In genomic region chr4:150931796-150932195, GRCh38 we compare ENCODE assay signal across 9 cellular contexts.
"Had no signal": no experiment of that assay in that cellular context is flagged by ENCODE, and none has a peak within 500 bp of the region (broad histone marks: within the 10 kb centered on the region; RNA-seq: fewer than 3 reads in every experiment).

No MANE protein-coding gene starts in this region.

- H3K4me3 Mint-ChIP-seq: HFFc6 had no signal

- H3K36me3 ChIP-seq: HAP-1 had no signal

- H3K9me3 Mint-ChIP-seq: HFFc6, IgD-negative memory B cell had no signal

- H3K27me3 Mint-ChIP-seq: IgD-negative memory B cell had no signal

- ATAC-seq: HCT116, HepG2 had no signal

- DNase-seq: GM23248, GOT3, H7, HFFc6 had no signal

- H3K9me3 ChIP-seq: HAP-1 had no signal

- FAIRE-seq: HepG2 had no signal

- H3K27ac ChIP-seq: GM23248, HL-60 had no signal

- H3K4me3 ChIP-seq: GM23248, HAP-1 had no signal

- H3K27ac Mint-ChIP-seq: HFFc6, IgD-negative memory B cell had no signal
